In the genomic region with DNA sequence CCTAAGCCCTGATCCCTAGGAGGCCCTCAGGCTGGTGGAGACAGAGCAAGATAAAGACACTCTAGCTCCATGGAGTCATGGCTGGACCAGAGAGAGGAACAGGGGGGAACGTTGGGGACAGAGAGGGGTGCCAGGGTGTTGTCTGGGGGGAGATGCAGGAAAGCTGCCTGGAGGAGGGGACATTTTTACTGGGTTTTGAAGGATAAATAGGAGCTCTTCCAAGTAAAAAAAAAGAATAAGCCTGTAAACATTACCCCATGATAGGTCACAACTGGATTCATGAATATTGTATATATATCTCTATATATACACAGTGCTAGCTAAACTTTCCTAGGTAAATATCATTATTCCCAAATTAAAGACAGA, we compare ENCODE assay signal across 1 cellular context.
TF ChIP-seq lines count a peak whose summit lies in the region.

No MANE protein-coding gene starts in this region.

TF ChIP-seq in K562, 482 proteins besides CTCF, POLR2A, EP300 and RAD21:
- TF ChIP-seq RBM25 (IDR thresholded peaks at IDR 0.05; ENCODE audit: low read depth, low read length, severe bottlenecking) (no peak), HLTF (IDR thresholded peaks at IDR 0.05) (no peak), ADNP (tag; IDR thresholded peaks at IDR 0.05) (no peak), PRMT5 (CRISPR knock-in tag; IDR thresholded peaks at IDR 0.05) (no peak), RBM22 (IDR thresholded peaks at IDR 0.05; ENCODE audit: low read depth, low read length, poor library complexity, severe bottlenecking) (no peak), ZNF184 (CRISPR knock-in tag; IDR thresholded peaks at IDR 0.05) (no peak), CREBBP (IDR thresholded peaks at IDR 0.05; ENCODE audit: low read depth, low read length) (no peak), ZNF41 (CRISPR knock-in tag; conservative IDR thresholded peaks at IDR 0.05) (no peak), SIX5 (IDR thresholded peaks at IDR 0.05; ENCODE audit: borderline replicate concordance in 1 of 2, insufficient read depth in 1 of 2, low read depth in 1 of 2, low read length in 2 of 2) (no peak), MTA3 (IDR thresholded peaks at IDR 0.05; ENCODE audit: borderline replicate concordance) (no peak), E2F4 (CRISPR knock-in tag; IDR thresholded peaks at IDR 0.05; ENCODE audit: low read depth) (no peak)
